Comparison of ENCODE assay signal across 1 cellular context in the genomic region with DNA sequence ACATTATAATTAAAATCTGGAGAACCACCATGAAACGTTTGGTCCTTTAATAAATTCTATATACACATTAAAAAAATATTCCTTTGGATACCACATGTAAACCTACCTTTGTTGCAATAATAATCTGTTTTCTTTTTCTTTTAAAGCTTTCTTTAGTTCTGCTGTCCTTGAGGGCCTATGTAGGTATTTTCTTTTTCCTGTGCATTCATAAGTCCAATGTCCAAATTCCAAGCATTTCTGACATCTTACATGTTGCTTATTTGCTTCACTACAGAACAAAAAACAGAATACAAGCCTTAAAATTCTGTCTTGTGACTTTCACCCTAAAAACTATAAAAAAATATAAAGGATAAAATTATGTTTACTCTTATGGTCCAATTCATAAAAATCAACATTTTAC.
A peak's percentile ranks its signal among the peaks of the same experiment; 100 is the strongest.
TF ChIP-seq lines count a peak whose summit lies in the region.

No MANE protein-coding gene starts in this region.

TF ChIP-seq in HepG2, 621 proteins besides CTCF, POLR2A, EP300 and RAD21 (continued from another document and continues in another):
- TF ChIP-seq MTA1 (CRISPR knock-in tag; IDR thresholded peaks at IDR 0.05; ENCODE audit: borderline replicate concordance) = no peak
- no peak for TF ChIP-seq SOX13 (IDR thresholded peaks at IDR 0.05)
- TF ChIP-seq SOX13 (CRISPR knock-in tag; conservative IDR thresholded peaks at IDR 0.05 in 1 of 2, IDR thresholded peaks at IDR 0.05 in 1 of 2) = peak in 1 of 2 experiments; percentile 52; a peak in 1 of 4 replicates
- no peak for TF ChIP-seq ZNF430 (CRISPR knock-in tag; IDR thresholded peaks at IDR 0.05)
- TF ChIP-seq EHMT2 (IDR thresholded peaks at IDR 0.05; ENCODE audit: borderline replicate concordance, low read depth, low read length) = no peak
- TF ChIP-seq CEBPZ (IDR thresholded peaks at IDR 0.05; ENCODE audit: low read length) = no peak
- no peak for TF ChIP-seq NR2F1 (CRISPR knock-in tag; IDR thresholded peaks at IDR 0.05)
- no peak for TF ChIP-seq ZNF230 (CRISPR knock-in tag; IDR thresholded peaks at IDR 0.05)
- TF ChIP-seq ZNF570 (CRISPR knock-in tag; IDR thresholded peaks at IDR 0.05; ENCODE audit: borderline replicate concordance) = no peak
- TF ChIP-seq KDM6A (CRISPR knock-in tag; IDR thresholded peaks at IDR 0.05; ENCODE audit: low read depth) = peak; percentile 40; the same call in 1 of the 2 replicates
- no peak for TF ChIP-seq ZNF556 (CRISPR knock-in tag; IDR thresholded peaks at IDR 0.05; ENCODE audit: borderline replicate concordance)
- TF ChIP-seq ZNF720 (CRISPR knock-in tag; IDR thresholded peaks at IDR 0.05) = no peak
- no peak for TF ChIP-seq ZNF549 (CRISPR knock-in tag; IDR thresholded peaks at IDR 0.05)
- no peak for TF ChIP-seq ZNF629 (CRISPR knock-in tag; conservative IDR thresholded peaks at IDR 0.05)
- TF ChIP-seq ZNF547 (CRISPR knock-in tag; IDR thresholded peaks at IDR 0.05) = no peak
- TF ChIP-seq STAT5B (CRISPR knock-in tag; IDR thresholded peaks at IDR 0.05) = no peak
- no peak for TF ChIP-seq ONECUT2 (CRISPR knock-in tag; IDR thresholded peaks at IDR 0.05)
- TF ChIP-seq SRSF4 (IDR thresholded peaks at IDR 0.05; ENCODE audit: low read depth, low read length, poor library complexity, severe bottlenecking) = no peak
- no peak for TF ChIP-seq MTF1 (CRISPR knock-in tag; IDR thresholded peaks at IDR 0.05)
- no peak for TF ChIP-seq SPEN (CRISPR knock-in tag; IDR thresholded peaks at IDR 0.05; ENCODE audit: low read depth)
- TF ChIP-seq NONO (IDR thresholded peaks at IDR 0.05) = no peak
- no peak for TF ChIP-seq NONO (CRISPR knock-in tag; conservative IDR thresholded peaks at IDR 0.05)
- no peak for TF ChIP-seq RBFOX2 (IDR thresholded peaks at IDR 0.05; ENCODE audit: low read depth, low read length)
- no peak for TF ChIP-seq ZBTB3 (CRISPR knock-in tag; IDR thresholded peaks at IDR 0.05; ENCODE audit: borderline replicate concordance, low read depth)
- peak; percentile 89; the same call in 1 of the 2 replicates for TF ChIP-seq ZNF878 (CRISPR knock-in tag; IDR thresholded peaks at IDR 0.05)
- TF ChIP-seq ZNF609 (CRISPR knock-in tag; IDR thresholded peaks at IDR 0.05; ENCODE audit: borderline replicate concordance) = no peak
- TF ChIP-seq ZNF550 (CRISPR knock-in tag; IDR thresholded peaks at IDR 0.05; ENCODE audit: borderline replicate concordance) = no peak
- TF ChIP-seq ZBTB38 (CRISPR knock-in tag; IDR thresholded peaks at IDR 0.05) = no peak
- TF ChIP-seq ZNF407 (CRISPR knock-in tag; IDR thresholded peaks at IDR 0.05; ENCODE audit: not compliant biosample characterization) = no peak
- no peak for TF ChIP-seq ZNF431 (CRISPR knock-in tag; IDR thresholded peaks at IDR 0.05; ENCODE audit: borderline replicate concordance, low read depth)
- peak; percentile 80 for TF ChIP-seq HNF4A (CRISPR knock-in tag; IDR thresholded peaks at IDR 0.05)
- TF ChIP-seq ZSCAN29 (CRISPR knock-in tag; conservative IDR thresholded peaks at IDR 0.05) = no peak
- TF ChIP-seq, protein P1, sequence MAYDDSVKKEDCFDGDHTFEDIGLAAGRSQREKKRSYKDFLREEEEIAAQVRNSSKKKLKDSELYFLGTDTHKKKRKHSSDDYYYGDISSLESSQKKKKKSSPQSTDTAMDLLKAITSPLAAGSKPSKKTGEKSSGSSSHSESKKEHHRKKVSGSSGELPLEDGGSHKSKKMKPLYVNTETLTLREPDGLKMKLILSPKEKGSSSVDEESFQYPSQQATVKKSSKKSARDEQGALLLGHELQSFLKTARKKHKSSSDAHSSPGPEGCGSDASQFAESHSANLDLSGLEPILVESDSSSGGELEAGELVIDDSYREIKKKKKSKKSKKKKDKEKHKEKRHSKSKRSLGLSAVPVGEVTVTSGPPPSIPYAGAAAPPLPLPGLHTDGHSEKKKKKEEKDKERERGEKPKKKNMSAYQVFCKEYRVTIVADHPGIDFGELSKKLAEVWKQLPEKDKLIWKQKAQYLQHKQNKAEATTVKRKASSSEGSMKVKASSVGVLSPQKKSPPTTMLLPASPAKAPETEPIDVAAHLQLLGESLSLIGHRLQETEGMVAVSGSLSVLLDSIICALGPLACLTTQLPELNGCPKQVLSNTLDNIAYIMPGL (CRISPR knock-in tag; IDR thresholded peaks at IDR 0.05; ENCODE audit: borderline replicate concordance in 1 of 2, low read depth in 1 of 2) = no peak
- TF ChIP-seq U2AF1 (optimal IDR thresholded peaks at IDR 0.05; ENCODE audit: low read depth, low read length) = no peak
- TF ChIP-seq KLF13 (CRISPR knock-in tag; IDR thresholded peaks at IDR 0.05) = no peak
- TF ChIP-seq YEATS4 (CRISPR knock-in tag; IDR thresholded peaks at IDR 0.05; ENCODE audit: borderline replicate concordance) = no peak
- no peak for TF ChIP-seq ZNF138 (CRISPR knock-in tag; IDR thresholded peaks at IDR 0.05; ENCODE audit: low read depth)
- TF ChIP-seq, protein P2, sequence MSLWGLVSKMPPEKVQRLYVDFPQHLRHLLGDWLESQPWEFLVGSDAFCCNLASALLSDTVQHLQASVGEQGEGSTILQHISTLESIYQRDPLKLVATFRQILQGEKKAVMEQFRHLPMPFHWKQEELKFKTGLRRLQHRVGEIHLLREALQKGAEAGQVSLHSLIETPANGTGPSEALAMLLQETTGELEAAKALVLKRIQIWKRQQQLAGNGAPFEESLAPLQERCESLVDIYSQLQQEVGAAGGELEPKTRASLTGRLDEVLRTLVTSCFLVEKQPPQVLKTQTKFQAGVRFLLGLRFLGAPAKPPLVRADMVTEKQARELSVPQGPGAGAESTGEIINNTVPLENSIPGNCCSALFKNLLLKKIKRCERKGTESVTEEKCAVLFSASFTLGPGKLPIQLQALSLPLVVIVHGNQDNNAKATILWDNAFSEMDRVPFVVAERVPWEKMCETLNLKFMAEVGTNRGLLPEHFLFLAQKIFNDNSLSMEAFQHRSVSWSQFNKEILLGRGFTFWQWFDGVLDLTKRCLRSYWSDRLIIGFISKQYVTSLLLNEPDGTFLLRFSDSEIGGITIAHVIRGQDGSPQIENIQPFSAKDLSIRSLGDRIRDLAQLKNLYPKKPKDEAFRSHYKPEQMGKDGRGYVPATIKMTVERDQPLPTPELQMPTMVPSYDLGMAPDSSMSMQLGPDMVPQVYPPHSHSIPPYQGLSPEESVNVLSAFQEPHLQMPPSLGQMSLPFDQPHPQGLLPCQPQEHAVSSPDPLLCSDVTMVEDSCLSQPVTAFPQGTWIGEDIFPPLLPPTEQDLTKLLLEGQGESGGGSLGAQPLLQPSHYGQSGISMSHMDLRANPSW (CRISPR knock-in tag; IDR thresholded peaks at IDR 0.05; ENCODE audit: borderline replicate concordance) = no peak
